Comparison of ENCODE assay signal across 29 cellular contexts in the genomic region with DNA sequence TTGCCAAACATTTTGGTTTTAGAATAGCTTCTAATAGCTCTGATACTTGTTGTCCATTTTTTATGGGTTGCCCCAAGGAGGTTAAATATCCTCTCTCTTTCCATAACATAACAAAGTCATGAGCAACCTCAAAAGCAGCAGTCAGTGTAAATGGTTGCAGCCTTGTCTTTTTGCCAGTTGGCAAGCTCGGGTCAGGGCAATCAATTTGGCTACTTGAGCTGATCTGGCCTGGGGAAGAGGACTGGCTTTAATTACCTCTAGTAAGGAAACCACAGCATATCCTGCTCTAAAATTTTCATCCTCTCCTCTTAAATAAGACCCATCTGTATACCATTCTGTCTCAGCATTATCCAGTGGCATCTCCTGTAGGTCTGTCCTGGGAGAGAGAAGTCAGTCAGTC. TPM values are rescaled to one million over a fixed set of nuclear protein-coding genes. Genes with fewer than 3 reads are reported as not detected.
DNase-seq lines count a peak whose midpoint lies in the region; ATAC-seq and TF ChIP-seq lines count a peak whose summit lies in the region.
"Had no signal": no experiment of that assay in that cellular context is flagged by ENCODE, and none has a peak within 500 bp of the region (broad histone marks: within the 10 kb centered on the region; RNA-seq: fewer than 3 reads in every experiment).

No MANE protein-coding gene starts in this region.

- H3K9ac ChIP-seq in SK-N-SH, result no peak overlapping the region

- peaks cover 0 to 6% of the 10 kb centered on the region in 2 experiments; a peak in 1 of 4 replicates for H3K4me1 ChIP-seq in SK-N-SH (ENCODE audit: control insufficient read depth in 1 of 2, insufficient read depth in 2 of 2, low read depth in 1 of 2, low read length in 1 of 2)
- H3K4me1 ChIP-seq: BE2C, lower lobe of right lung, tibial artery had no signal

- DNase-seq in GM03348 (ENCODE audit: low spot score), result peak; percentile 44
- no peak for DNase-seq in SK-N-SH
- peak; percentile 97 for DNase-seq in fibroblast of gingiva (ENCODE audit: low read depth)
- no peak for DNase-seq in stimulated activated effector memory CD8-positive, alpha-beta T cell treated with anti-CD3 and anti-CD28 coated beads, Interleukin-12 subunit alpha, Interleukin-12 subunit beta, amount 100 ng/mL, for 72 hours (ENCODE audit: low spot score in 2 of 2)
- DNase-seq in hepatic stellate cell (ENCODE audit: low spot score), result no peak
- no peak for DNase-seq in left ventricle myocardium superior
- DNase-seq: activated CD4-positive, alpha-beta T cell treated with anti-CD3 and anti-CD28 coated beads for 48 hours; activated naive CD4-positive, alpha-beta T cell treated with anti-CD3 and anti-CD28 coated beads, Interleukin-2, amount 10 ng/mL, durations not matched to agents 7 days and 5 days; activated T-cell treated with anti-CD3 and anti-CD28 coated beads, Interleukin-2, amount 50 U/mL, for 48 hours; aorta; BE2C; Karpas-422; lower lobe of right lung; NCI-H1694 treated with DMSO at 0.1 percent for 48 hours; NCI-H526 treated with DMSO at 0.1 percent for 48 hours; ovary; stimulated activated CD4-positive, alpha-beta T cell treated with anti-CD3 and anti-CD28 coated beads, Interleukin-12 subunit alpha, Interleukin-12 subunit beta, amount 100 ng/mL, for 4 hours; stimulated activated CD4-positive, alpha-beta T cell treated with anti-CD3 and anti-CD28 coated beads, Interleukin-4, amount 100 ng/mL, for 4 hours; stimulated activated naive CD4-positive, alpha-beta T cell treated with Interleukin-2 at 50 U/mL for 16 hours; tibial artery had no signal

- no peaks in the 10 kb centered on the region for H3K36me3 Mint-ChIP-seq in stimulated activated effector memory CD8-positive, alpha-beta T cell treated with anti-CD3 and anti-CD28 coated beads, Interleukin-12 subunit alpha, Interleukin-12 subunit beta, amount 100 ng/mL, for 72 hours
- H3K36me3 Mint-ChIP-seq: activated naive CD4-positive, alpha-beta T cell treated with anti-CD3 and anti-CD28 coated beads, Interleukin-2, amount 10 ng/mL, durations not matched to agents 7 days and 5 days had no signal

- H3K9me3 ChIP-seq in SK-N-SH, result no peaks in the 10 kb centered on the region
- H3K9me3 ChIP-seq: BE2C, lower lobe of right lung, ovary, tibial artery had no signal

- no peak overlapping the region for H3K4me2 ChIP-seq in SK-N-SH

- H3K27ac ChIP-seq in SK-N-SH (ENCODE audit: low read depth in 2 of 2, low read length in 1 of 2), result peak overlapping the region in 1 of 2 experiments; percentile 85; a peak in 1 of 4 replicates
- H3K27ac ChIP-seq: epithelial cell of prostate, lower lobe of right lung, ovary, RWPE1, SK-N-MC, tibial artery, VCaP had no signal

- H3K27me3 ChIP-seq in SK-N-SH (ENCODE audit: insufficient read depth), result peaks cover 6% of the 10 kb centered on the region; the same call in 1 of the 2 replicates
- H3K27me3 ChIP-seq: BE2C, ovary, tibial artery had no signal

- ATAC-seq in stimulated activated effector memory CD8-positive, alpha-beta T cell treated with anti-CD3 and anti-CD28 coated beads, Interleukin-12 subunit alpha, Interleukin-12 subunit beta, amount 100 ng/mL, for 72 hours, result no peak
- ATAC-seq in GM19328 (IDR thresholded peaks at IDR 0.05; ENCODE audit: unreplicated experiment) (no peak), left ventricle myocardium superior (no peak)
- ATAC-seq: GM12878, lower lobe of right lung had no signal

- TF ChIP-seq CTCF in SK-N-SH (IDR thresholded peaks at IDR 0.05), result no peak

- H4K20me1 ChIP-seq in SK-N-SH (ENCODE audit: insufficient read depth), result no peaks in the 10 kb centered on the region

- H3F3A ChIP-seq in SK-N-SH (replicated peaks; ENCODE audit: insufficient read depth), result no peaks in the 10 kb centered on the region

- no peak for TF ChIP-seq RAD21 in SK-N-SH (IDR thresholded peaks at IDR 0.05; ENCODE audit: low read length)

- intact Hi-C loops in left ventricle myocardium superior (cut with micrococcal nuclease), result no loop called here

- WGBS in SK-N-SH (ENCODE audit: low lambda C conversion rate), result 7% methylated on average over 1 of the region's 1 CpG

- CTCF ChIA-PET in SK-N-SH (lab: Yijun Ruan, JAX), result no interaction called here

- no peak overlapping the region for H3K27ac Mint-ChIP-seq in stimulated activated effector memory CD8-positive, alpha-beta T cell treated with anti-CD3 and anti-CD28 coated beads, Interleukin-12 subunit alpha, Interleukin-12 subunit beta, amount 100 ng/mL, for 72 hours
- H3K27ac Mint-ChIP-seq: activated naive CD4-positive, alpha-beta T cell treated with anti-CD3 and anti-CD28 coated beads, Interleukin-2, amount 10 ng/mL, durations not matched to agents 7 days and 5 days had no signal

- no peak for TF ChIP-seq EP300 in SK-N-SH (IDR thresholded peaks at IDR 0.05; ENCODE audit: borderline replicate concordance in 1 of 2, low read depth in 1 of 2, low read length in 1 of 2)

- no peaks in the 10 kb centered on the region for H3K79me2 ChIP-seq in SK-N-SH (ENCODE audit: insufficient read depth)

- no peaks in the 10 kb centered on the region for H3K4me1 Mint-ChIP-seq in stimulated activated effector memory CD8-positive, alpha-beta T cell treated with anti-CD3 and anti-CD28 coated beads, Interleukin-12 subunit alpha, Interleukin-12 subunit beta, amount 100 ng/mL, for 72 hours
- H3K4me1 Mint-ChIP-seq: activated naive CD4-positive, alpha-beta T cell treated with anti-CD3 and anti-CD28 coated beads, Interleukin-2, amount 10 ng/mL, durations not matched to agents 7 days and 5 days had no signal

- no peaks in the 10 kb centered on the region for H3K36me3 ChIP-seq in SK-N-SH (replicated peaks in 1 of 2; ENCODE audit: control insufficient read depth in 1 of 2, insufficient read depth in 2 of 2, low read length in 1 of 2)
- H3K36me3 ChIP-seq: BE2C, lower lobe of right lung, ovary, tibial artery had no signal

- H3K4me3 Mint-ChIP-seq in stimulated activated effector memory CD8-positive, alpha-beta T cell treated with anti-CD3 and anti-CD28 coated beads, Interleukin-12 subunit alpha, Interleukin-12 subunit beta, amount 100 ng/mL, for 72 hours, result no peak overlapping the region
- H3K4me3 Mint-ChIP-seq: activated naive CD4-positive, alpha-beta T cell treated with anti-CD3 and anti-CD28 coated beads, Interleukin-2, amount 10 ng/mL, durations not matched to agents 7 days and 5 days; nephron had no signal

- no peaks in the 10 kb centered on the region for H3K9me3 Mint-ChIP-seq in stimulated activated effector memory CD8-positive, alpha-beta T cell treated with anti-CD3 and anti-CD28 coated beads, Interleukin-12 subunit alpha, Interleukin-12 subunit beta, amount 100 ng/mL, for 72 hours
- H3K9me3 Mint-ChIP-seq: activated naive CD4-positive, alpha-beta T cell treated with anti-CD3 and anti-CD28 coated beads, Interleukin-2, amount 10 ng/mL, durations not matched to agents 7 days and 5 days had no signal

- H3K9me2 ChIP-seq in SK-N-SH, result no peaks in the 10 kb centered on the region

- POLR2A ChIA-PET in SK-N-SH (lab: Yijun Ruan, JAX), result no interaction called here

- H3K4me3 ChIP-seq in SK-N-SH (ENCODE audit: low read depth in 2 of 2, low read length in 1 of 2), result no peak overlapping the region
- H3K4me3 ChIP-seq: GM12878, lower lobe of right lung, ovary, SK-N-MC, tibial artery had no signal

- no peak overlapping the region for H2AFZ ChIP-seq in SK-N-SH (ENCODE audit: low read depth)

TF ChIP-seq in SK-N-SH, 30 proteins besides CTCF, POLR2A, EP300 and RAD21:
- TF ChIP-seq TAF1 (IDR thresholded peaks at IDR 0.05; ENCODE audit: borderline replicate concordance, low read depth, low read length), result no peak
- TF ChIP-seq MEF2A (IDR thresholded peaks at IDR 0.05; ENCODE audit: borderline replicate concordance, low read depth), result no peak
- TF ChIP-seq FOXJ3 (CRISPR knock-in tag; IDR thresholded peaks at IDR 0.05), result no peak
- 0 out of 2 replicates have a peak, but pooled peaks have one; percentile 9 for TF ChIP-seq NFIC (IDR thresholded peaks at IDR 0.05; ENCODE audit: borderline replicate concordance)
- peak; percentile 70; the same call in 1 of the 2 replicates for TF ChIP-seq TCF12 (IDR thresholded peaks at IDR 0.05)
- no peak for TF ChIP-seq ZBTB33 (IDR thresholded peaks at IDR 0.05; ENCODE audit: borderline replicate concordance, low read depth)
- no peak for TF ChIP-seq JUND (IDR thresholded peaks at IDR 0.05)
- no peak for TF ChIP-seq YY1 (IDR thresholded peaks at IDR 0.05; ENCODE audit: low read depth)
TF ChIP-seq in SK-N-SH: peak in this region for 2.

RNA-seq across cellular contexts. Expression of gene FMO4, which starts 21.2 kb away (rescaled TPM):
- 1.6 and 2.0 TPM in 2 replicates for polyA plus RNA-seq in SK-N-SH (2012; rRNA removed)
- polyA plus RNA-seq in SK-N-SH (2012; cell fraction: cytosol; rRNA removed), result 1.8 and 2.4 TPM in 2 replicates
- polyA plus RNA-seq in SK-N-SH (2012; cell fraction: nucleus; rRNA removed), result 1.2 and 2.3 TPM in 2 replicates
- total RNA-seq in left ventricle myocardium superior, result 2.2 TPM

RNA-seq across cellular contexts. Expression of gene FMO1, which starts 44.5 kb away (rescaled TPM):
- not detected in 2 replicates for polyA plus RNA-seq in SK-N-SH (2012; rRNA removed)
- polyA plus RNA-seq in SK-N-SH (2012; cell fraction: cytosol; rRNA removed), result not detected in 2 replicates
- not detected in 2 replicates for polyA plus RNA-seq in SK-N-SH (2012; cell fraction: nucleus; rRNA removed)
- 0.59 TPM for total RNA-seq in left ventricle myocardium superior
- total RNA-seq: GM12878; mononuclear cell; T-helper 2 cell treated with Interferon-gamma antibody and Interleukin-4, amounts not matched to agents 100 ng/mL and 5 ng/mL, for 36 hours had no signal
- polyA plus RNA-seq: GM12878 had no signal

Comparison
In these comparisons a context has a peak if more than half of its experiments do, and no peak if none do; other contexts are left out.
1. DNase-seq: peak in GM03348 (single experiment) and fibroblast of gingiva (single experiment); none in SK-N-SH (single experiment), stimulated activated effector memory CD8-positive, alpha-beta T cell treated with anti-CD3 and anti-CD28 coated beads, Interleukin-12 subunit alpha, Interleukin-12 subunit beta, amount 100 ng/mL, for 72 hours (0 of 2), hepatic stellate cell (single experiment) and left ventricle myocardium superior (single experiment).